Comparison of ENCODE assay signal across 19 cellular contexts in genomic region chr2:19226871-19227270, GRCh38.
"Had no signal": no experiment of that assay in that cellular context is flagged by ENCODE, and none has a peak within 500 bp of the region (broad histone marks: within the 10 kb centered on the region; RNA-seq: fewer than 3 reads in every experiment).

No MANE protein-coding gene starts in this region.

- H3K27me3 ChIP-seq: heart right ventricle, right lobe of liver, testis, tibial nerve had no signal

- DNase-seq: effector CD4-positive, alpha-beta T cell; endodermal cell; heart right ventricle; kidney glomerular epithelial cell; mesendoderm; naive B cell; retina; right lobe of liver; stimulated activated CD4-positive, alpha-beta T cell treated with anti-CD3 and anti-CD28 coated beads, Interleukin-4, amount 100 ng/mL, for 1 hour; stimulated activated CD8-positive, alpha-beta memory T cell treated with anti-CD3 and anti-CD28 coated beads, Interleukin-4, amount 100 ng/mL, for 48 hours; stimulated activated naive B cell treated with anti-CD40 and anti-IgM and Interleukin-4, amounts not matched to agents 10 μg/mL and 1 μg/mL and 100 μg/mL, for 72 hours; stimulated activated naive CD8-positive, alpha-beta T cell treated with anti-CD3 and anti-CD28 coated beads, Interleukin-15, amount 100 ng/mL, for 72 hours; testis had no signal

- H3K9me3 Mint-ChIP-seq: endodermal cell; naive B cell; nephron; stimulated activated naive B cell treated with anti-CD40 and anti-IgM and Interleukin-4, amounts not matched to agents 10 μg/mL and 1 μg/mL and 100 μg/mL, for 72 hours; stimulated activated naive CD8-positive, alpha-beta T cell treated with anti-CD3 and anti-CD28 coated beads, Interleukin-15, amount 100 ng/mL, for 72 hours had no signal

- H3K4me3 ChIP-seq: coronary artery, heart right ventricle, prostate gland, right lobe of liver, testis, tibial nerve had no signal

- H3K27me3 Mint-ChIP-seq: stimulated activated naive B cell treated with anti-CD40 and anti-IgM and Interleukin-4, amounts not matched to agents 10 μg/mL and 1 μg/mL and 100 μg/mL, for 72 hours had no signal

- H3K27ac ChIP-seq: coronary artery, heart right ventricle, parathyroid adenoma, prostate gland, right lobe of liver, testis, tibial nerve had no signal

- ATAC-seq: esophagus mucosa; right lobe of liver; stimulated activated naive B cell treated with anti-CD40 and anti-IgM and Interleukin-4, amounts not matched to agents 10 μg/mL and 1 μg/mL and 100 μg/mL, for 72 hours; stimulated activated naive CD8-positive, alpha-beta T cell treated with anti-CD3 and anti-CD28 coated beads, Interleukin-15, amount 100 ng/mL, for 72 hours had no signal

- H3K4me1 ChIP-seq: heart right ventricle, parathyroid adenoma, prostate gland, right lobe of liver, testis, tibial nerve had no signal

- H3K36me3 Mint-ChIP-seq: naive B cell; stimulated activated naive B cell treated with anti-CD40 and anti-IgM and Interleukin-4, amounts not matched to agents 10 μg/mL and 1 μg/mL and 100 μg/mL, for 72 hours had no signal

- H3K4me1 Mint-ChIP-seq: naive B cell; stimulated activated naive B cell treated with anti-CD40 and anti-IgM and Interleukin-4, amounts not matched to agents 10 μg/mL and 1 μg/mL and 100 μg/mL, for 72 hours; stimulated activated naive CD8-positive, alpha-beta T cell treated with anti-CD3 and anti-CD28 coated beads, Interleukin-15, amount 100 ng/mL, for 72 hours had no signal

- H3K36me3 ChIP-seq: heart right ventricle, prostate gland, right lobe of liver, tibial nerve had no signal

- H3K27ac Mint-ChIP-seq: endodermal cell; naive B cell; stimulated activated naive B cell treated with anti-CD40 and anti-IgM and Interleukin-4, amounts not matched to agents 10 μg/mL and 1 μg/mL and 100 μg/mL, for 72 hours; stimulated activated naive CD8-positive, alpha-beta T cell treated with anti-CD3 and anti-CD28 coated beads, Interleukin-15, amount 100 ng/mL, for 72 hours had no signal

- H3K4me3 Mint-ChIP-seq: endodermal cell; naive B cell; nephron; stimulated activated naive B cell treated with anti-CD40 and anti-IgM and Interleukin-4, amounts not matched to agents 10 μg/mL and 1 μg/mL and 100 μg/mL, for 72 hours; stimulated activated naive CD8-positive, alpha-beta T cell treated with anti-CD3 and anti-CD28 coated beads, Interleukin-15, amount 100 ng/mL, for 72 hours had no signal

- H3K9me3 ChIP-seq: heart right ventricle, prostate gland, right lobe of liver, testis, tibial nerve had no signal
